16 cellular contexts compared by ENCODE assay signal in the genomic region with DNA sequence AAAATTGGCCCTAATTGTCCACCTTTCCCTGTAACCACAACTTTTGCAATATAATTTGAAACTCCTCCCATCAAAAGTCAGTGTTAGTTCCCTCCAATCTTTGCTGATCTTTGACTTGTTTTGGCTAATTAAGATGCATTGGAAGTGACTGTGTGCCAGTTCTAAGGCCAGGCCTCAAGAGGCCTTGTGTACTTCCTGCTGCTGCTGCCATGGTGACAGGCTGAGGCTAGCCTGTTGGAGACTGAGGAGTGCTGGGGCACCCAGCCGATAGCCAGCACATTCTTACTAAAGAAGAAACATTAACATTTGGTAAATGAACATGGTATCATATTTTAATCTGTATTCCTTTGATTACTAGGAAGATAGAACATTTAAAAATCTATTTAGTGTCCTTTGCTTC.
A peak's percentile ranks its signal among the peaks of the same experiment; 100 is the strongest.
DNase-seq lines count a peak whose midpoint lies in the region; ATAC-seq and TF ChIP-seq lines count a peak whose summit lies in the region.
"Had no signal": no experiment of that assay in that cellular context is flagged by ENCODE, and none has a peak within 500 bp of the region (broad histone marks: within the 10 kb centered on the region; RNA-seq: fewer than 3 reads in every experiment).

No MANE protein-coding gene starts in this region.

- H3K4me1 ChIP-seq in PC-9 (replicated peaks; ENCODE audit: insufficient read depth) = no peaks in the 10 kb centered on the region
- H3K4me1 ChIP-seq: foreskin keratinocyte, spleen had no signal

- BruUV-seq in PC-9 (replicated peaks; lab: Mats Ljungman, UMichigan) = no TSS peak

- no peak overlapping the region for H3K4me3 ChIP-seq in PC-9
- H3K4me3 ChIP-seq: ovary, spleen had no signal

- no peaks in the 10 kb centered on the region for H3K36me3 ChIP-seq in PC-9 (ENCODE audit: low read depth)
- H3K36me3 ChIP-seq: ovary, spleen had no signal

- no peak overlapping the region for H3K4me2 ChIP-seq in PC-9

- H2AFZ ChIP-seq in PC-9 = no peak overlapping the region

- CTCF ChIA-PET in PC-9 (lab: Charles Lee) = interaction anchor here (0.5 kb wide), 1 partner anchor 73 kb away, joined by 3 read pairs; no protein-coding TSS in a partner anchor

- POLR2A ChIA-PET in PC-9 (lab: Charles Lee; ENCODE audit: unreplicated experiment) = no interaction called here

- no peaks in the 10 kb centered on the region for H4K20me1 ChIP-seq in PC-9 (ENCODE audit: insufficient read depth)

- intact Hi-C loops in PC-9 (cut with micrococcal nuclease; ENCODE audit: unreplicated experiment) = no loop called here

- no peak for ATAC-seq in HG03175 (IDR thresholded peaks at IDR 0.05; ENCODE audit: unreplicated experiment)
- ATAC-seq in GM21381 (IDR thresholded peaks at IDR 0.05; ENCODE audit: unreplicated experiment) = no peak
- ATAC-seq in HG03097 (IDR thresholded peaks at IDR 0.05; ENCODE audit: low FRiP score, unreplicated experiment) = no peak
- ATAC-seq: foreskin keratinocyte had no signal

- H3K9me2 ChIP-seq in PC-9 (ENCODE audit: insufficient read depth) = 0 out of 2 replicates have a peak, but pooled peaks cover 3% of the 10 kb centered on the region

- H3K27me3 ChIP-seq in PC-9 (ENCODE audit: insufficient read depth, low read depth) = no peaks in the 10 kb centered on the region
- H3K27me3 ChIP-seq: ovary, spleen had no signal

- in situ Hi-C loops in SK-MEL-5 (cut with HindIII; ENCODE audit: low pct_unique_long_range_greater_than_20kb, low sequenced_read_pairs) = no loop called here

- no peaks in the 10 kb centered on the region for H3K79me2 ChIP-seq in PC-9 (ENCODE audit: low read depth)

- no peaks in the 10 kb centered on the region for H3K9me3 ChIP-seq in PC-9 (ENCODE audit: insufficient read depth, low read depth)
- H3K9me3 ChIP-seq: ovary had no signal

- H3F3A ChIP-seq in PC-9 (ENCODE audit: insufficient read depth, low read depth) = no peaks in the 10 kb centered on the region

- TF ChIP-seq CTCF in PC-9 (conservative IDR thresholded peaks at IDR 0.05) = no peak

- DNase-seq in Daoy (ENCODE audit: low read depth) (peak; percentile 46), HT-29 (ENCODE audit: low spot score) (peak; percentile 80), SK-MEL-5 (ENCODE audit: low read depth, low spot score) (peak; percentile 59), glomerular visceral epithelial cell (ENCODE audit: extremely low spot score) (peak; percentile 44), PC-9 (no peak)
- DNase-seq: activated CD4-positive, alpha-beta T cell treated with anti-CD3 and anti-CD28 coated beads for 48 hours; aorta; foreskin keratinocyte; GDM1; NCI-H2227 treated with DMSO at 0.1 percent for 48 hours; ovary; spleen had no signal

- no peak overlapping the region for H3K27ac ChIP-seq in PC-9
- H3K27ac ChIP-seq: C4-2B, foreskin keratinocyte, ovary, spleen had no signal

Comparison
In these comparisons a context has a peak if more than half of its experiments do, and no peak if none do; other contexts are left out.
1. DNase-seq: peak in Daoy (single experiment), HT-29 (single experiment), SK-MEL-5 (single experiment) and glomerular visceral epithelial cell (single experiment); none in PC-9 (0 of 2).